26 cellular contexts compared by ENCODE assay signal in genomic region chr10:98510412-98510995, GRCh38.
"Had no signal": no experiment of that assay in that cellular context is flagged by ENCODE, and none has a peak within 500 bp of the region (broad histone marks: within the 10 kb centered on the region; RNA-seq: fewer than 3 reads in every experiment).

No MANE protein-coding gene starts in this region.

- H3K4me3 ChIP-seq: ascending aorta, body of pancreas, MG63, Peyer's patch had no signal

- H3K27ac Mint-ChIP-seq: activated CD8-positive, alpha-beta memory T cell treated with anti-CD3 and anti-CD28 coated beads, Interleukin-2, amount 10 ng/mL, durations not matched to agents 7 days and 5 days; activated naive CD4-positive, alpha-beta T cell treated with anti-CD3 and anti-CD28 coated beads, Interleukin-2, amount 50 U/mL, for 72 hours; activated naive CD8-positive, alpha-beta T cell treated with anti-CD3 and anti-CD28 coated beads, Interleukin-2, amount 50 U/mL, for 24 hours; activated T-cell treated with anti-CD3 and anti-CD28 coated beads, Interleukin-2, amount 50 U/mL, for 24 hours; activated T-helper 1 cell treated with anti-CD3 and anti-CD28 coated beads, Interleukin-12 subunit alpha, Interleukin-12 subunit beta, Interleukin-2, Interleukin-4 antibody, amounts not matched to agents 30 ng/mL and 10 ng/mL and 1 ng/mL, durations not matched to agents 14 hours and 24 hours and 36 hours; T-helper 17 cell; WTC11 had no signal

- DNase-seq: activated CD4-positive, alpha-beta T cell treated with anti-CD3 and anti-CD28 coated beads for 48 hours; activated CD4-positive, alpha-beta T cell treated with anti-CD3 and anti-CD28 coated beads, Interleukin-2, amount 50 U/mL, for 48 hours; activated CD4-positive, CD25-positive, alpha-beta regulatory T cell treated with anti-CD3 and anti-CD28 coated beads, Interleukin-2, amount 50 U/mL, for 72 hours; activated CD8-positive, alpha-beta memory T cell treated with anti-CD3 and anti-CD28 coated beads, Interleukin-2, amount 10 ng/mL, durations not matched to agents 7 days and 5 days; activated effector memory CD4-positive, alpha-beta T cell treated with Interleukin-2 at 50 U/mL for 16 hours; activated naive CD4-positive, alpha-beta T cell treated with Interleukin-2 at 50 U/mL for 16 hours; activated naive CD8-positive, alpha-beta T cell treated with anti-CD3 and anti-CD28 coated beads, Interleukin-2, amount 50 U/mL, for 24 hours; activated T-cell treated with anti-CD3 and anti-CD28 coated beads, Interleukin-2, amount 50 U/mL, for 24 hours; amniotic stem cell; body of pancreas; MG63; MV-4-11; NCI-H1105; NCI-H1436; NCI-H187; NCI-H2081; NCI-H446; NCI-H524; Peyer's patch; SHP77; T-helper 17 cell; T-helper 9 cell had no signal

- H3K36me3 ChIP-seq: ascending aorta, MG63, Peyer's patch had no signal

- H3K27ac ChIP-seq: ascending aorta, body of pancreas, Peyer's patch had no signal

- H3K27me3 ChIP-seq: ascending aorta, body of pancreas, MG63, Peyer's patch had no signal

- H3K4me1 ChIP-seq: ascending aorta, body of pancreas, Peyer's patch had no signal

- H3K9me3 Mint-ChIP-seq: activated naive CD4-positive, alpha-beta T cell treated with anti-CD3 and anti-CD28 coated beads, Interleukin-2, amount 50 U/mL, for 72 hours; activated naive CD8-positive, alpha-beta T cell treated with anti-CD3 and anti-CD28 coated beads, Interleukin-2, amount 50 U/mL, for 24 hours; activated T-cell treated with anti-CD3 and anti-CD28 coated beads, Interleukin-2, amount 50 U/mL, for 24 hours; activated T-helper 1 cell treated with anti-CD3 and anti-CD28 coated beads, Interleukin-12 subunit alpha, Interleukin-12 subunit beta, Interleukin-2, Interleukin-4 antibody, amounts not matched to agents 30 ng/mL and 10 ng/mL and 1 ng/mL, durations not matched to agents 14 hours and 24 hours and 36 hours; WTC11 had no signal

- H3K4me3 Mint-ChIP-seq: activated CD8-positive, alpha-beta memory T cell treated with anti-CD3 and anti-CD28 coated beads, Interleukin-2, amount 10 ng/mL, durations not matched to agents 7 days and 5 days; activated naive CD8-positive, alpha-beta T cell treated with anti-CD3 and anti-CD28 coated beads, Interleukin-2, amount 50 U/mL, for 24 hours; activated T-cell treated with anti-CD3 and anti-CD28 coated beads, Interleukin-2, amount 50 U/mL, for 24 hours; activated T-helper 1 cell treated with anti-CD3 and anti-CD28 coated beads, Interleukin-12 subunit alpha, Interleukin-12 subunit beta, Interleukin-2, Interleukin-4 antibody, amounts not matched to agents 30 ng/mL and 10 ng/mL and 1 ng/mL, durations not matched to agents 14 hours and 24 hours and 36 hours; T-helper 17 cell; WTC11 had no signal

- H3K36me3 Mint-ChIP-seq: activated CD8-positive, alpha-beta memory T cell treated with anti-CD3 and anti-CD28 coated beads, Interleukin-2, amount 10 ng/mL, durations not matched to agents 7 days and 5 days; activated naive CD4-positive, alpha-beta T cell treated with anti-CD3 and anti-CD28 coated beads, Interleukin-2, amount 50 U/mL, for 72 hours; WTC11 had no signal

- H3K9me3 ChIP-seq: ascending aorta, body of pancreas, MG63, Peyer's patch had no signal

- ATAC-seq: activated CD8-positive, alpha-beta memory T cell treated with anti-CD3 and anti-CD28 coated beads, Interleukin-2, amount 10 ng/mL, durations not matched to agents 7 days and 5 days; activated naive CD4-positive, alpha-beta T cell treated with anti-CD3 and anti-CD28 coated beads, Interleukin-2, amount 50 U/mL, for 72 hours; activated naive CD8-positive, alpha-beta T cell treated with anti-CD3 and anti-CD28 coated beads, Interleukin-2, amount 50 U/mL, for 24 hours; body of pancreas; T-helper 17 cell; WTC11 had no signal

- H3K4me1 Mint-ChIP-seq: activated CD8-positive, alpha-beta memory T cell treated with anti-CD3 and anti-CD28 coated beads, Interleukin-2, amount 10 ng/mL, durations not matched to agents 7 days and 5 days; activated naive CD8-positive, alpha-beta T cell treated with anti-CD3 and anti-CD28 coated beads, Interleukin-2, amount 50 U/mL, for 24 hours; T-helper 17 cell had no signal
